ENCODE assay signal across 22 cellular contexts in genomic region chr3:31300802-31301443, GRCh38.
A peak's percentile ranks its signal among the peaks of the same experiment; 100 is the strongest.
DNase-seq lines count a peak whose midpoint lies in the region; ATAC-seq and TF ChIP-seq lines count a peak whose summit lies in the region.
"Had no signal": no experiment of that assay in that cellular context is flagged by ENCODE, and none has a peak within 500 bp of the region (broad histone marks: within the 10 kb centered on the region; RNA-seq: fewer than 3 reads in every experiment).

No MANE protein-coding gene starts in this region.

- WGBS in body of pancreas, 2 donors = 4 to 20% methylated on average over 1 of the region's 1 CpG

- no peaks in the 10 kb centered on the region for H3K36me3 ChIP-seq in body of pancreas (replicated peaks in 1 of 2; ENCODE audit: insufficient read depth in 1 of 2, low read depth in 2 of 2)
- no peaks in the 10 kb centered on the region for H3K36me3 ChIP-seq in mucosa of descending colon (ENCODE audit: low read depth)
- H3K36me3 ChIP-seq: MG63 had no signal

- TF ChIP-seq POLR2A in body of pancreas (IDR thresholded peaks at IDR 0.05) = no peak

- no peaks in the 10 kb centered on the region for H3K9me3 ChIP-seq in body of pancreas
- H3K9me3 ChIP-seq in mucosa of descending colon = no peaks in the 10 kb centered on the region
- H3K9me3 ChIP-seq: MG63 had no signal

- no peaks in the 10 kb centered on the region for H3K27me3 ChIP-seq in body of pancreas
- H3K27me3 ChIP-seq: hepatocyte, MG63 had no signal

- ATAC-seq in body of pancreas = peak; percentile 75
- peak; percentile 67 for ATAC-seq in mucosa of descending colon
- ATAC-seq: activated CD8-positive, alpha-beta T cell treated with anti-CD3 and anti-CD28 coated beads for 36 hours; activated naive CD8-positive, alpha-beta T cell treated with anti-CD3 and anti-CD28 coated beads, Interleukin-2, amount 50 U/mL, for 24 hours; naive thymus-derived CD4-positive, alpha-beta T cell had no signal

- intact Hi-C loops in body of pancreas (cut with DNase I) (no loop called here), mucosa of descending colon (cut with DNase I, micrococcal nuclease) (no loop called here), posterior cingulate gyrus (cut with DNase I) (no loop called here)

- H3K4me1 ChIP-seq in body of pancreas (peaks cover 13% of the 10 kb centered on the region), mucosa of descending colon (ENCODE audit: low read depth) (no peaks in the 10 kb centered on the region)

- no peak overlapping the region for H3K4me3 ChIP-seq in body of pancreas
- H3K4me3 ChIP-seq in mucosa of descending colon = no peak overlapping the region
- H3K4me3 ChIP-seq: hepatocyte, MG63 had no signal

- no peak overlapping the region for H3K27ac ChIP-seq in body of pancreas
- H3K27ac ChIP-seq: hepatocyte had no signal

- peak; percentile 9 for DNase-seq in HS-27A (ENCODE audit: low read depth)
- DNase-seq in NCI-H2029 (lab: John Stamatoyannopoulos, UW) = peak; percentile 76
- peak; percentile 31 to 52 (median 40) for DNase-seq in body of pancreas
- peak in 1 of 3 donors; percentile 14 for DNase-seq in mucosa of descending colon
- DNase-seq in activated T-cell treated with anti-CD3 and anti-CD28 coated beads, Interleukin-2, amount 50 U/mL, for 48 hours = no peak
- no peak for DNase-seq in dedifferentiated amniotic fluid mesenchymal stem cell (ENCODE audit: extremely low spot score)
- DNase-seq in posterior cingulate gyrus = no peak
- DNase-seq: activated CD4-positive, alpha-beta T cell treated with anti-CD3 and anti-CD28 coated beads for 1 hour; activated CD8-positive, alpha-beta T cell treated with anti-CD3 and anti-CD28 coated beads for 36 hours; activated effector memory CD4-positive, alpha-beta T cell treated with anti-CD3 and anti-CD28 coated beads, Interleukin-2, amount 50 U/mL, for 16 hours; activated naive CD8-positive, alpha-beta T cell treated with anti-CD3 and anti-CD28 coated beads, Interleukin-2, amount 50 U/mL, for 24 hours; effector CD8-positive, alpha-beta T cell; foreskin melanocyte; MG63; naive thymus-derived CD4-positive, alpha-beta T cell; NCI-H1694 treated with DMSO at 0.1 percent for 48 hours; NCI-H226; occipital lobe; Right ventricle myocardium superior; stimulated activated CD4-positive, alpha-beta T cell treated with anti-CD3 and anti-CD28 coated beads, Interleukin-4, amount 100 ng/mL, for 4 hours; T-helper 1 cell had no signal

- no peak for TF ChIP-seq CTCF in body of pancreas (IDR thresholded peaks at IDR 0.05)
- no peak for TF ChIP-seq CTCF in mucosa of descending colon (IDR thresholded peaks at IDR 0.05)

Comparison
In these comparisons a context has a peak if more than half of its experiments do, and no peak if none do; other contexts are left out.
1. DNase-seq: peak in HS-27A (single experiment), NCI-H2029 (single experiment) and body of pancreas (4 of 4); none in activated T-cell treated with anti-CD3 and anti-CD28 coated beads, Interleukin-2, amount 50 U/mL, for 48 hours (0 of 2), dedifferentiated amniotic fluid mesenchymal stem cell (single experiment) and posterior cingulate gyrus (0 of 10).